In genomic region chrX:93422693-93423092, GRCh38 we compare ENCODE assay signal across 9 cellular contexts.
DNase-seq lines count a peak whose midpoint lies in the region; ATAC-seq and TF ChIP-seq lines count a peak whose summit lies in the region.
"Had no signal": no experiment of that assay in that cellular context is flagged by ENCODE, and none has a peak within 500 bp of the region (broad histone marks: within the 10 kb centered on the region; RNA-seq: fewer than 3 reads in every experiment).

No MANE protein-coding gene starts in this region.

- H3K27ac ChIP-seq in adrenal gland = no peak overlapping the region

- DNase-seq in Caki2 (ENCODE audit: low read depth) (peak; percentile 18), HT-29 (ENCODE audit: low spot score) (peak; percentile 61), adrenal gland (peak in 4 of 7 donors; percentile 14 to 40 (median 20)), medulla oblongata (ENCODE audit: extremely low spot score) (peak; percentile 15)
- DNase-seq in activated T-helper 1 cell treated with anti-CD3 and anti-CD28 coated beads, Interleukin-12 subunit alpha, Interleukin-12 subunit beta, Interleukin-2, Interleukin-4 antibody, amounts not matched to agents 30 ng/mL and 10 ng/mL and 1 ng/mL, durations not matched to agents 14 hours and 24 hours and 36 hours (ENCODE audit: low spot score) = no peak
- no peak for DNase-seq in effector CD4-positive, alpha-beta T cell

- no peaks in the 10 kb centered on the region for H3K4me1 ChIP-seq in adrenal gland (replicated peaks in 1 of 2)

- H3K4me3 ChIP-seq in adrenal gland = no peak overlapping the region

- intact Hi-C loops in adrenal gland (cut with DNase I) = no loop called here
- intact Hi-C loops in activated T-helper 1 cell treated with anti-CD3 and anti-CD28 coated beads, Interleukin-12 subunit alpha, Interleukin-12 subunit beta, Interleukin-2, Interleukin-4 antibody, amounts not matched to agents 30 ng/mL and 10 ng/mL and 1 ng/mL, durations not matched to agents 14 hours and 24 hours and 36 hours (cut with micrococcal nuclease) = no loop called here

- TF ChIP-seq CTCF in adrenal gland (IDR thresholded peaks at IDR 0.05) = peak; percentile 37 to 72 (median 46)

- no peak overlapping the region for H3K27ac Mint-ChIP-seq in activated T-helper 1 cell treated with anti-CD3 and anti-CD28 coated beads, Interleukin-12 subunit alpha, Interleukin-12 subunit beta, Interleukin-2, Interleukin-4 antibody, amounts not matched to agents 30 ng/mL and 10 ng/mL and 1 ng/mL, durations not matched to agents 14 hours and 24 hours and 36 hours
- H3K27ac Mint-ChIP-seq: IgD-negative memory B cell had no signal

- no peak for TF ChIP-seq POLR2A in adrenal gland (IDR thresholded peaks at IDR 0.05)

- H3K4me3 Mint-ChIP-seq in activated T-helper 1 cell treated with anti-CD3 and anti-CD28 coated beads, Interleukin-12 subunit alpha, Interleukin-12 subunit beta, Interleukin-2, Interleukin-4 antibody, amounts not matched to agents 30 ng/mL and 10 ng/mL and 1 ng/mL, durations not matched to agents 14 hours and 24 hours and 36 hours = no peak overlapping the region
- H3K4me3 Mint-ChIP-seq: IgD-negative memory B cell had no signal

- no peaks in the 10 kb centered on the region for H3K9me3 ChIP-seq in adrenal gland (replicated peaks in 1 of 3)

- peaks cover 2% of the 10 kb centered on the region for H3K27me3 ChIP-seq in adrenal gland

- H3K9me3 Mint-ChIP-seq in activated T-helper 1 cell treated with anti-CD3 and anti-CD28 coated beads, Interleukin-12 subunit alpha, Interleukin-12 subunit beta, Interleukin-2, Interleukin-4 antibody, amounts not matched to agents 30 ng/mL and 10 ng/mL and 1 ng/mL, durations not matched to agents 14 hours and 24 hours and 36 hours = no peaks in the 10 kb centered on the region
- H3K9me3 Mint-ChIP-seq: IgD-negative memory B cell had no signal

- in situ Hi-C loops in Caki2 (cut with HindIII; ENCODE audit: low pct_unique_long_range_greater_than_20kb, low sequenced_read_pairs) = no loop called here

- no peaks in the 10 kb centered on the region for H3K27me3 Mint-ChIP-seq in activated T-helper 1 cell treated with anti-CD3 and anti-CD28 coated beads, Interleukin-12 subunit alpha, Interleukin-12 subunit beta, Interleukin-2, Interleukin-4 antibody, amounts not matched to agents 30 ng/mL and 10 ng/mL and 1 ng/mL, durations not matched to agents 14 hours and 24 hours and 36 hours (ENCODE audit: insufficient read depth)
- H3K27me3 Mint-ChIP-seq: IgD-negative memory B cell had no signal

- ATAC-seq in GM18907 (IDR thresholded peaks at IDR 0.05; ENCODE audit: unreplicated experiment) (peak; percentile 94), HG03520 (IDR thresholded peaks at IDR 0.05; ENCODE audit: unreplicated experiment) (no peak)

- no peaks in the 10 kb centered on the region for H3K36me3 ChIP-seq in adrenal gland (replicated peaks in 1 of 2)

- H3K36me3 Mint-ChIP-seq in activated T-helper 1 cell treated with anti-CD3 and anti-CD28 coated beads, Interleukin-12 subunit alpha, Interleukin-12 subunit beta, Interleukin-2, Interleukin-4 antibody, amounts not matched to agents 30 ng/mL and 10 ng/mL and 1 ng/mL, durations not matched to agents 14 hours and 24 hours and 36 hours (ENCODE audit: low read depth) = no peaks in the 10 kb centered on the region
- H3K36me3 Mint-ChIP-seq: IgD-negative memory B cell had no signal

- no peaks in the 10 kb centered on the region for H3K4me1 Mint-ChIP-seq in activated T-helper 1 cell treated with anti-CD3 and anti-CD28 coated beads, Interleukin-12 subunit alpha, Interleukin-12 subunit beta, Interleukin-2, Interleukin-4 antibody, amounts not matched to agents 30 ng/mL and 10 ng/mL and 1 ng/mL, durations not matched to agents 14 hours and 24 hours and 36 hours (ENCODE audit: low read depth)
- H3K4me1 Mint-ChIP-seq: IgD-negative memory B cell had no signal

- 7 to 14% (median 10%) methylated on average over 6 of the region's 6 CpGs for WGBS in adrenal gland, 4 donors

Comparison
In these comparisons a context has a peak if more than half of its experiments do, and no peak if none do; other contexts are left out.
1. DNase-seq: peak in Caki2 (single experiment), HT-29 (single experiment), adrenal gland (4 of 7) and medulla oblongata (single experiment); none in activated T-helper 1 cell treated with anti-CD3 and anti-CD28 coated beads, Interleukin-12 subunit alpha, Interleukin-12 subunit beta, Interleukin-2, Interleukin-4 antibody, amounts not matched to agents 30 ng/mL and 10 ng/mL and 1 ng/mL, durations not matched to agents 14 hours and 24 hours and 36 hours (single experiment) and effector CD4-positive, alpha-beta T cell (single experiment).